In genomic region chr15:77519540-77519939, GRCh38 we compare ENCODE assay signal across 26 cellular contexts.
"Had no signal": no experiment of that assay in that cellular context is flagged by ENCODE, and none has a peak within 500 bp of the region (broad histone marks: within the 10 kb centered on the region; RNA-seq: fewer than 3 reads in every experiment).

No MANE protein-coding gene starts in this region.

- H3K27ac Mint-ChIP-seq: activated CD4-positive, alpha-beta memory T cell treated with anti-CD3 and anti-CD28 coated beads for 36 hours; activated CD4-positive, alpha-beta T cell treated with anti-CD3 and anti-CD28 coated beads, Interleukin-2, amount 10 ng/mL, durations not matched to agents 24 days and 14 days; activated naive CD4-positive, alpha-beta T cell treated with anti-CD3 and anti-CD28 coated beads for 36 hours; activated naive CD8-positive, alpha-beta T cell treated with anti-CD3 and anti-CD28 coated beads for 36 hours; activated T-helper 1 cell treated with anti-CD3 and anti-CD28 coated beads, Interleukin-12 subunit alpha, Interleukin-12 subunit beta, Interleukin-2, Interleukin-4 antibody, amounts not matched to agents 30 ng/mL and 10 ng/mL and 1 ng/mL, durations not matched to agents 14 hours and 24 hours and 36 hours; effector memory CD8-positive, alpha-beta T cell; mesothelial cell of epicardium; naive thymus-derived CD4-positive, alpha-beta T cell; progenitor cell of endocrine pancreas; stimulated activated naive B cell treated with anti-CD40 and anti-IgM and Interleukin-4, amounts not matched to agents 10 μg/mL and 1 μg/mL and 100 μg/mL, for 72 hours had no signal

- H3K27ac ChIP-seq: adrenal gland, ascending aorta, cardiac muscle cell, left ventricle myocardium inferior, ovary, stomach, tibial artery, VCaP had no signal

- H3K36me3 ChIP-seq: adrenal gland, ascending aorta, cardiac muscle cell, left ventricle myocardium inferior, ovary, stomach, tibial artery had no signal

- H3K27me3 Mint-ChIP-seq: activated CD4-positive, alpha-beta memory T cell treated with anti-CD3 and anti-CD28 coated beads for 36 hours; activated naive CD8-positive, alpha-beta T cell treated with anti-CD3 and anti-CD28 coated beads for 36 hours; brain; effector memory CD8-positive, alpha-beta T cell; progenitor cell of endocrine pancreas; stimulated activated naive B cell treated with anti-CD40 and anti-IgM and Interleukin-4, amounts not matched to agents 10 μg/mL and 1 μg/mL and 100 μg/mL, for 72 hours had no signal

- H3K4me1 Mint-ChIP-seq: activated CD4-positive, alpha-beta T cell treated with anti-CD3 and anti-CD28 coated beads, Interleukin-2, amount 10 ng/mL, durations not matched to agents 24 days and 14 days; activated naive CD8-positive, alpha-beta T cell treated with anti-CD3 and anti-CD28 coated beads for 36 hours; mesothelial cell of epicardium; naive thymus-derived CD4-positive, alpha-beta T cell; stimulated activated naive B cell treated with anti-CD40 and anti-IgM and Interleukin-4, amounts not matched to agents 10 μg/mL and 1 μg/mL and 100 μg/mL, for 72 hours had no signal

- H3K9me3 ChIP-seq: adrenal gland, ascending aorta, left ventricle myocardium inferior, ovary, stomach, tibial artery had no signal

- H3K4me1 ChIP-seq: adrenal gland, ascending aorta, stomach, tibial artery had no signal

- DNase-seq: activated CD4-positive, alpha-beta memory T cell treated with anti-CD3 and anti-CD28 coated beads for 36 hours; activated CD4-positive, alpha-beta T cell treated with anti-CD3 and anti-CD28 coated beads, Interleukin-2, amount 10 ng/mL, durations not matched to agents 24 days and 14 days; activated CD4-positive, CD25-positive, alpha-beta regulatory T cell treated with anti-CD3 and anti-CD28 coated beads, Interleukin-2, amount 50 U/mL, for 72 hours; activated CD8-positive, alpha-beta memory T cell treated with anti-CD3 and anti-CD28 coated beads, Interleukin-2, amount 50 U/mL, for 4 hours; activated naive CD4-positive, alpha-beta T cell treated with anti-CD3 and anti-CD28 coated beads for 36 hours; activated naive CD8-positive, alpha-beta T cell treated with anti-CD3 and anti-CD28 coated beads for 36 hours; activated T-cell treated with anti-CD3 and anti-CD28 coated beads, Interleukin-2, amount 50 U/mL, for 1 hour; adrenal gland; cortex of kidney; effector memory CD8-positive, alpha-beta T cell; left ventricle myocardium inferior; naive thymus-derived CD4-positive, alpha-beta T cell; small intestine; stimulated activated CD4-positive, alpha-beta T cell treated with anti-CD3 and anti-CD28 coated beads, Interleukin-1b, Interleukin-23, amount 100 ng/mL, for 48 hours; stimulated activated naive B cell treated with anti-CD40 and anti-IgM and Interleukin-4, amounts not matched to agents 10 μg/mL and 1 μg/mL and 100 μg/mL, for 72 hours; stomach had no signal

- ATAC-seq: effector memory CD8-positive, alpha-beta T cell; naive thymus-derived CD4-positive, alpha-beta T cell; sciatic nerve; stimulated activated naive B cell treated with anti-CD40 and anti-IgM and Interleukin-4, amounts not matched to agents 10 μg/mL and 1 μg/mL and 100 μg/mL, for 72 hours had no signal

- H3K36me3 Mint-ChIP-seq: activated CD4-positive, alpha-beta memory T cell treated with anti-CD3 and anti-CD28 coated beads for 36 hours; activated naive CD8-positive, alpha-beta T cell treated with anti-CD3 and anti-CD28 coated beads for 36 hours; mesothelial cell of epicardium; naive thymus-derived CD4-positive, alpha-beta T cell; stimulated activated naive B cell treated with anti-CD40 and anti-IgM and Interleukin-4, amounts not matched to agents 10 μg/mL and 1 μg/mL and 100 μg/mL, for 72 hours had no signal

- H3K4me3 Mint-ChIP-seq: activated CD4-positive, alpha-beta memory T cell treated with anti-CD3 and anti-CD28 coated beads for 36 hours; activated CD4-positive, alpha-beta T cell treated with anti-CD3 and anti-CD28 coated beads, Interleukin-2, amount 10 ng/mL, durations not matched to agents 24 days and 14 days; activated naive CD4-positive, alpha-beta T cell treated with anti-CD3 and anti-CD28 coated beads for 36 hours; activated naive CD8-positive, alpha-beta T cell treated with anti-CD3 and anti-CD28 coated beads for 36 hours; activated T-helper 1 cell treated with anti-CD3 and anti-CD28 coated beads, Interleukin-12 subunit alpha, Interleukin-12 subunit beta, Interleukin-2, Interleukin-4 antibody, amounts not matched to agents 30 ng/mL and 10 ng/mL and 1 ng/mL, durations not matched to agents 14 hours and 24 hours and 36 hours; brain; effector memory CD8-positive, alpha-beta T cell; mesothelial cell of epicardium; naive thymus-derived CD4-positive, alpha-beta T cell; stimulated activated naive B cell treated with anti-CD40 and anti-IgM and Interleukin-4, amounts not matched to agents 10 μg/mL and 1 μg/mL and 100 μg/mL, for 72 hours had no signal

- H3K27me3 ChIP-seq: adrenal gland, ascending aorta, cardiac muscle cell, ovary, stomach, tibial artery had no signal

- H3K4me3 ChIP-seq: adrenal gland, ascending aorta, cardiac muscle cell, left ventricle myocardium inferior, ovary, stomach, tibial artery had no signal

- H3K9me3 Mint-ChIP-seq: activated CD4-positive, alpha-beta memory T cell treated with anti-CD3 and anti-CD28 coated beads for 36 hours; activated CD4-positive, alpha-beta T cell treated with anti-CD3 and anti-CD28 coated beads, Interleukin-2, amount 10 ng/mL, durations not matched to agents 24 days and 14 days; activated naive CD4-positive, alpha-beta T cell treated with anti-CD3 and anti-CD28 coated beads for 36 hours; activated naive CD8-positive, alpha-beta T cell treated with anti-CD3 and anti-CD28 coated beads for 36 hours; activated T-helper 1 cell treated with anti-CD3 and anti-CD28 coated beads, Interleukin-12 subunit alpha, Interleukin-12 subunit beta, Interleukin-2, Interleukin-4 antibody, amounts not matched to agents 30 ng/mL and 10 ng/mL and 1 ng/mL, durations not matched to agents 14 hours and 24 hours and 36 hours; effector memory CD8-positive, alpha-beta T cell; mesothelial cell of epicardium; naive thymus-derived CD4-positive, alpha-beta T cell; stimulated activated naive B cell treated with anti-CD40 and anti-IgM and Interleukin-4, amounts not matched to agents 10 μg/mL and 1 μg/mL and 100 μg/mL, for 72 hours had no signal
